Comparison of ENCODE assay signal across 1 cellular context in genomic region chr2:72825271-72826155, GRCh38.
TF ChIP-seq lines count a peak whose summit lies in the region.

Gene EXOC6B, minus strand, starts transcription at chr2:72826033.

TF ChIP-seq in HepG2, 621 proteins besides CTCF, POLR2A, EP300 and RAD21 (continued from another document and continues in another):
- TF ChIP-seq TEF (CRISPR knock-in tag; IDR thresholded peaks at IDR 0.05) (no peak), ZNF282 (IDR thresholded peaks at IDR 0.05; ENCODE audit: partially characterized antibody) (no peak), RXRB (CRISPR knock-in tag; IDR thresholded peaks at IDR 0.05; ENCODE audit: borderline replicate concordance) (peak; percentile 62; the same call in 1 of the 2 replicates), SUZ12 (IDR thresholded peaks at IDR 0.05; ENCODE audit: low read depth, low read length) (peak; percentile 67; the same call in 1 of the 2 replicates), JUN (CRISPR knock-in tag; IDR thresholded peaks at IDR 0.05) (peak; percentile 60; the same call in 1 of the 2 replicates), HNF1B (CRISPR knock-in tag; IDR thresholded peaks at IDR 0.05) (peak; percentile 79), HNRNPUL1 (IDR thresholded peaks at IDR 0.05; ENCODE audit: low read depth, low read length) (peak; percentile 18; the same call in 1 of the 2 replicates), ZBTB7A (CRISPR knock-in tag; IDR thresholded peaks at IDR 0.05) (peak; percentile 78; the same call in 1 of the 2 replicates), CEBPB (IDR thresholded peaks at IDR 0.05; ENCODE audit: borderline replicate concordance, low read depth, low read length) (peak; percentile 96), RELA (CRISPR knock-in tag; IDR thresholded peaks at IDR 0.05) (no peak), ZNF569 (CRISPR knock-in tag; IDR thresholded peaks at IDR 0.05; ENCODE audit: borderline replicate concordance) (no peak), NR1H2 (CRISPR knock-in tag; IDR thresholded peaks at IDR 0.05; ENCODE audit: borderline replicate concordance, low read depth) (no peak), ZNF3 (CRISPR knock-in tag; IDR thresholded peaks at IDR 0.05) (no peak), ZNF33B (CRISPR knock-in tag; IDR thresholded peaks at IDR 0.05) (no peak), ZNF772 (CRISPR knock-in tag; IDR thresholded peaks at IDR 0.05) (peak; percentile 88; the same call in 1 of the 2 replicates), ZNF143 (CRISPR knock-in tag; IDR thresholded peaks at IDR 0.05) (peak; percentile 99), PPARG (CRISPR knock-in tag; conservative IDR thresholded peaks at IDR 0.05) (no peak), SMAD3 (CRISPR knock-in tag; IDR thresholded peaks at IDR 0.05) (peak; percentile 65; the same call in 1 of the 2 replicates), ZSCAN9 (CRISPR knock-in tag; IDR thresholded peaks at IDR 0.05; ENCODE audit: borderline replicate concordance) (peak; percentile 46), ZNF512 (CRISPR knock-in tag; IDR thresholded peaks at IDR 0.05) (no peak), HOXA5 (CRISPR knock-in tag; IDR thresholded peaks at IDR 0.05) (peak; percentile 72), MAFK (conservative IDR thresholded peaks at IDR 0.05 in 1 of 2, IDR thresholded peaks at IDR 0.05 in 1 of 2; ENCODE audit: low read length in 2 of 2) (no peak), YEATS2 (CRISPR knock-in tag; IDR thresholded peaks at IDR 0.05; ENCODE audit: borderline replicate concordance) (peak; percentile 89; the same call in 1 of the 2 replicates), HNRNPL (IDR thresholded peaks at IDR 0.05; ENCODE audit: low read depth, low read length) (peak; percentile 60; the same call in 1 of the 2 replicates), NR0B2 (CRISPR knock-in tag; IDR thresholded peaks at IDR 0.05) (peak; percentile 56; the same call in 1 of the 2 replicates), ZUFSP (CRISPR knock-in tag; IDR thresholded peaks at IDR 0.05; ENCODE audit: borderline replicate concordance) (no peak), ZNF709 (CRISPR knock-in tag; IDR thresholded peaks at IDR 0.05) (peak; percentile 63; the same call in 1 of the 2 replicates), KMT2A (CRISPR knock-in tag; IDR thresholded peaks at IDR 0.05) (peak; percentile 76; the same call in 1 of the 2 replicates), FOXO1 (CRISPR knock-in tag; IDR thresholded peaks at IDR 0.05) (no peak; the same call in 1 of the 2 replicates), ZNF496 (CRISPR knock-in tag; IDR thresholded peaks at IDR 0.05; ENCODE audit: insufficient replicate concordance) (no peak), E2F5 (CRISPR knock-in tag; conservative IDR thresholded peaks at IDR 0.05) (no peak; the same call in 1 of the 2 replicates), KDM4B (CRISPR knock-in tag; IDR thresholded peaks at IDR 0.05) (peak; percentile 76; the same call in 1 of the 2 replicates), MED13 (CRISPR knock-in tag; IDR thresholded peaks at IDR 0.05) (no peak), DMAP1 (CRISPR knock-in tag; IDR thresholded peaks at IDR 0.05) (peak; percentile 39; the same call in 1 of the 2 replicates), ZNF33A (CRISPR knock-in tag; IDR thresholded peaks at IDR 0.05; ENCODE audit: borderline replicate concordance) (no peak), ZNF558 (CRISPR knock-in tag; IDR thresholded peaks at IDR 0.05; ENCODE audit: borderline replicate concordance) (no peak; the same call in 1 of the 2 replicates), ARHGAP35 (CRISPR knock-in tag; IDR thresholded peaks at IDR 0.05; ENCODE audit: borderline replicate concordance) (no peak; the same call in 1 of the 2 replicates), JARID2 (CRISPR knock-in tag; IDR thresholded peaks at IDR 0.05; ENCODE audit: insufficient replicate concordance) (no peak), ZFP90 (CRISPR knock-in tag; IDR thresholded peaks at IDR 0.05; ENCODE audit: borderline replicate concordance) (no peak), ZNF556 (CRISPR knock-in tag; IDR thresholded peaks at IDR 0.05; ENCODE audit: borderline replicate concordance) (peak; percentile 97), ZSCAN22 (CRISPR knock-in tag; IDR thresholded peaks at IDR 0.05) (peak; percentile 89), ZFP91 (CRISPR knock-in tag; IDR thresholded peaks at IDR 0.05; ENCODE audit: borderline replicate concordance) (peak; percentile 95), PBX2 (CRISPR knock-in tag; IDR thresholded peaks at IDR 0.05) (no peak), PAX8 (CRISPR knock-in tag; IDR thresholded peaks at IDR 0.05; ENCODE audit: borderline replicate concordance) (peak; percentile 84; the same call in 1 of the 2 replicates), ZBTB2 (CRISPR knock-in tag; IDR thresholded peaks at IDR 0.05; ENCODE audit: low read depth) (no peak), HNRNPLL (IDR thresholded peaks at IDR 0.05; ENCODE audit: low read depth, low read length, poor library complexity, severe bottlenecking) (peak; percentile 85), ZBTB26 (CRISPR knock-in tag; IDR thresholded peaks at IDR 0.05; ENCODE audit: borderline replicate concordance) (no peak; the same call in 1 of the 2 replicates), TEAD3 (CRISPR knock-in tag; optimal IDR thresholded peaks at IDR 0.05; ENCODE audit: borderline replicate concordance) (peak; percentile 84), ZNF740 (CRISPR knock-in tag; IDR thresholded peaks at IDR 0.05) (no peak), U2AF1 (optimal IDR thresholded peaks at IDR 0.05; ENCODE audit: low read depth, low read length) (peak; percentile 45), SMAD1 (CRISPR knock-in tag; IDR thresholded peaks at IDR 0.05; ENCODE audit: borderline replicate concordance, low read depth) (no peak), ZNF317 (CRISPR knock-in tag; IDR thresholded peaks at IDR 0.05) (peak; percentile 87; the same call in 1 of the 2 replicates), ZFY (CRISPR knock-in tag; IDR thresholded peaks at IDR 0.05) (peak; percentile 97), SP4 (CRISPR knock-in tag; IDR thresholded peaks at IDR 0.05) (peak; percentile 95), NFATC3 (CRISPR knock-in tag; IDR thresholded peaks at IDR 0.05) (no peak; the same call in 1 of the 2 replicates), PHF8 (CRISPR knock-in tag; IDR thresholded peaks at IDR 0.05) (peak; percentile 97), SAP130 (CRISPR knock-in tag; IDR thresholded peaks at IDR 0.05; ENCODE audit: low read depth) (peak; percentile 86), GATA4 (IDR thresholded peaks at IDR 0.05; ENCODE audit: borderline replicate concordance, low read depth) (no peak), MEIS2 (CRISPR knock-in tag; IDR thresholded peaks at IDR 0.05) (no peak; the same call in 1 of the 2 replicates), ZBTB21 (CRISPR knock-in tag; IDR thresholded peaks at IDR 0.05) (0 out of 2 replicates have a peak, but pooled peaks have one; percentile 20), ZMYM3 (CRISPR knock-in tag; IDR thresholded peaks at IDR 0.05) (peak; percentile 60; the same call in 1 of the 2 replicates), ZNF672 (CRISPR knock-in tag; IDR thresholded peaks at IDR 0.05) (no peak), KAT8 (CRISPR knock-in tag; IDR thresholded peaks at IDR 0.05) (peak; percentile 84)
